ENCODE assay signal across 3 cellular contexts in the genomic region with DNA sequence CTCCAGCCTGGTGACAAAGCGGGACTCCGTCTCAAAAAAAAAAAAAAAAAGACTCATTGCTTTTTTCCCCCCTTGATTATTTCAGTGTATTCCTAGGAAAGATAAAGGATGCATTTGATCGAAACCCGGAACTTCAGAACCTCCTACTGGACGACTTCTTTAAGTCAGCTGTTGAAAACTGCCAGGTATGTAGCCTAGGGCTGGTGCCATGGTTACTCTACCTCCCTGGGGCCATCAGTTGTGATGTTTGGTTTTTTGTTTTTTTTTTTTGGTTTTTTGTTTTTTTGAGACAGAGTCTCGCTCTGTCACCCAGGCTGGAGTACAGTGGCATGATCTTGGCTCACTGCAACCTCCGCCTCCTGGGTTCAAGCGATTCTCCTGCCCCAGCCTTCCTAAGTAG. TPM values are rescaled to one million over a fixed set of nuclear protein-coding genes. Genes with fewer than 3 reads are reported as not detected.
"Had no signal": no experiment of that assay in that cellular context is flagged by ENCODE, and none has a peak within 500 bp of the region (broad histone marks: within the 10 kb centered on the region; RNA-seq: fewer than 3 reads in every experiment).

No MANE protein-coding gene starts in this region.

RNA-seq across cellular contexts. Expression of a gene that starts 31.1 kb away (rescaled TPM):
- total RNA-seq: LHCN-M2, MCF 10A, SJSA1 had no signal
